ENCODE assay signal across 8 cellular contexts in the genomic region with DNA sequence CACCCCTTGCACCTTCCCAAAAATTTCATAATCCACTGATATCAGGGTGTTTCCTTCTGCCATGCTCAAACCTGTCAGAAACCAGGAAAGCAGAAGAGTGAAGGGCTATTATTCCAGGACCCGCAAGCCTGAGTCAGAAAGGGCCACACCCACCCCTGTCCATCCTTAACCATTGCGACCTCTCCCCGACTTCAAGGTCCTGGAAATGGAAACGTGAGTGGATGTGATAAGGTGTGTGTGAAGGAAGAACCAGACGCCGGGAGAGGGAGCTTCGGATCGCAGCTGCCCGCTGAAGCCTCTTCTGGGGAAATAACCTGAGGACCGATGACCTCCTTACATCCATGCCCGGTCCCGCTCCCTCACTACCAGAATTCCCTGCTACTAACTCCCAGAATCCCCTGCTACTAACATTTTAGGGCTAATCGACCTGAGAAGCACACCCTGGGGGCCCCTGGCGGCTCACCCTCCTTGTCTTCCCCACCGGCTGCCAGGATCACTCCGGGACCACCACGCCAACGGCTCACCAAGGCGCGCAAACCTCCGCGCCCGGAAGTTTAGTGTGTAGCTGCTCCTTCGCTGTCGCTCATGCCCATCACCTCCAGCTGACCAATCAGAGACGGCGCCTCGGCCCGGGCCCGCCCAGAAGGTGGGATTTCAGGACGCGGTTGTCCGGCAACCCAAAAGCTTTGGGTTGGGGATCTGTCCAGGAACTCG. TPM values are rescaled to one million over a fixed set of nuclear protein-coding genes. Genes with fewer than 3 reads are reported as not detected.
DNase-seq lines count a peak whose midpoint lies in the region; TF ChIP-seq lines count a peak whose summit lies in the region.

A gene (minus strand): TSS at position 534 of the 714 bp plus-strand sequence. CDS start 471 bp downstream, at position 63.

- H3K9me3 ChIP-seq in neutrophil = no peaks in the 10 kb centered on the region

- H3K27me3 ChIP-seq in neutrophil = peaks cover 4% of the 10 kb centered on the region

- H3K4me3 Mint-ChIP-seq in HFFc6 = peak within 1 kb of the TSS; percentile 100

- H3K4me1 Mint-ChIP-seq in HFFc6 (ENCODE audit: low read depth) = peaks cover 37% of the 10 kb centered on the region

- H3K27ac ChIP-seq in neutrophil = no peak within 1 kb of the TSS

- DNase-seq in GM04504 (ENCODE audit: low read depth) = peak; percentile 76
- peak; percentile 84 for DNase-seq in HFFc6
- DNase-seq in NAMALWA (ENCODE audit: low spot score) = peak; percentile 84
- peak; percentile 89 for DNase-seq in SK-MEL-5 (ENCODE audit: low read depth, low spot score)
- peak; percentile 94 for DNase-seq in activated naive CD4-positive, alpha-beta T cell treated with Interleukin-2 at 50 U/mL for 16 hours
- peak; percentile 78 for DNase-seq in foreskin melanocyte
- peak; percentile 92 for DNase-seq in superior temporal gyrus (ENCODE audit: extremely low spot score)

- in situ Hi-C loops in SK-MEL-5 (cut with HindIII; ENCODE audit: low pct_unique_long_range_greater_than_20kb, low sequenced_read_pairs) = no loop called here

- no peaks in the 10 kb centered on the region for H3K36me3 ChIP-seq in neutrophil

- peaks cover 11% of the 10 kb centered on the region for H3K36me3 Mint-ChIP-seq in HFFc6 (ENCODE audit: low read depth)

- peak within 1 kb of the TSS; percentile 83 for H3K27ac Mint-ChIP-seq in HFFc6

- H3K4me3 ChIP-seq in neutrophil (ENCODE audit: low read depth in 1 of 2, low read length in 1 of 2) = peak within 1 kb of the TSS; percentile 82 to 91

- H3K4me1 ChIP-seq in neutrophil (ENCODE audit: control insufficient read depth in 1 of 2, insufficient read depth in 1 of 2, low read depth in 1 of 2, low read length in 1 of 2) = peaks cover 13 to 15% of the 10 kb centered on the region in 2 experiments

- H3K27me3 Mint-ChIP-seq in HFFc6 (ENCODE audit: insufficient read depth) = no peaks in the 10 kb centered on the region

- no peak for TF ChIP-seq CTCF in HFFc6 (IDR thresholded peaks at IDR 0.05)
- peak; percentile 21 for TF ChIP-seq CTCF in neutrophil (IDR thresholded peaks at IDR 0.05)

- no peaks in the 10 kb centered on the region for H3K9me3 Mint-ChIP-seq in HFFc6

RNA-seq across cellular contexts. Expression of the gene that starts here (rescaled TPM):
- total RNA-seq in HFFc6 (2021; fragmentation: NEBNext Ultra II Directional; extraction: Animal tissue kit (Norgen Biotek cat#: 25700)) = 10 to 100 TPM in 4 of 6 experiments, 1 to 10 TPM in 2; 5.9 to 14.9 (median 11.7) TPM
- total RNA-seq in SK-MEL-5 (2014; rRNA removed; shearing (Covaris generic)) = 17.5 and 20.1 TPM in 2 replicates
- 10.3 and 24.8 TPM in 2 replicates for polyA plus RNA-seq in SK-MEL-5 (2015; cell fraction: cytosol; rRNA removed)
- 46.8 and 60.9 TPM in 2 replicates for polyA plus RNA-seq in SK-MEL-5 (2015; cell fraction: nucleus; rRNA removed)
